ENCODE assay signal across 8 cellular contexts in genomic region chr6:170290306-170291128, GRCh38. TPM values are rescaled to one million over a fixed set of nuclear protein-coding genes. Genes with fewer than 3 reads are reported as not detected.
DNase-seq lines count a peak whose midpoint lies in the region; ATAC-seq, FAIRE-seq and TF ChIP-seq lines count a peak whose summit lies in the region.

DLL1 (minus strand) TSS chr6:170291078; CDS start chr6:170290139, 939 bp downstream.

- CTCF ChIA-PET in mammary epithelial cell (lab: Charles Lee; ENCODE audit: low non-redundant PET): interaction anchor here (0.6 to 1.1 kb wide), 4 partner anchors 12 to 1333 kb away, joined by 3 to 21 read pairs (median 13); no protein-coding TSS in a partner anchor

- TF ChIP-seq CTCF in RWPE2 (IDR thresholded peaks at IDR 0.05; ENCODE audit: poor library complexity, severe bottlenecking) (no peak), mammary epithelial cell (conservative IDR thresholded peaks at IDR 0.05 in 1 of 2, IDR thresholded peaks at IDR 0.05 in 1 of 2; ENCODE audit: extremely low read depth in 1 of 2, insufficient read depth in 1 of 2, low read depth in 1 of 2, low read length in 2 of 2) (no peak)

- H3K9me3 ChIP-seq in RWPE2 (ENCODE audit: severe bottlenecking): no peaks in the 10 kb centered on the region
- no peaks in the 10 kb centered on the region for H3K9me3 ChIP-seq in mammary epithelial cell (replicated peaks; ENCODE audit: insufficient read depth, low read length)

- TSS peak; percentile 77 for BruUV-seq in mammary epithelial cell (replicated peaks; lab: Mats Ljungman, UMichigan)

- peak within 1 kb of the TSS; percentile 96 for H3K4me2 ChIP-seq in mammary epithelial cell (ENCODE audit: insufficient read depth, low read depth, low read length)

- H3K27ac ChIP-seq in RWPE2 (ENCODE audit: poor library complexity, severe bottlenecking): peak within 1 kb of the TSS; percentile 25
- peak within 1 kb of the TSS; percentile 57 for H3K27ac ChIP-seq in mammary epithelial cell (ENCODE audit: insufficient read depth, low read depth, low read length)

- peak; percentile 38 for DNase-seq in Caki2 (ENCODE audit: low read depth)
- peak; percentile 24 for DNase-seq in HT1080 (ENCODE audit: low read depth)
- no peak for DNase-seq in RWPE2 (ENCODE audit: low spot score)
- DNase-seq in mammary epithelial cell: peak; percentile 72
- peak; percentile 42 to 59 (median 50) for DNase-seq in immature natural killer cell
- no peak for DNase-seq in skeletal muscle cell (ENCODE audit: low read depth)
- no peak for DNase-seq in SKM-1 treated with dmso at 0.1 percent for 144 hours (lab: John Stamatoyannopoulos, UW; ENCODE audit: unreplicated experiment)
- DNase-seq in GM12891 (ENCODE audit: insufficient read length, low spot score): no peak

- H2AFZ ChIP-seq in mammary epithelial cell (ENCODE audit: low read depth, low read length): peak within 1 kb of the TSS; percentile 80

- intact Hi-C loops in mammary epithelial cell (cut with micrococcal nuclease): loop anchor here (2.0 to 5.0 kb wide), 4 partner anchors 63 to 1393 kb away; no protein-coding TSS in a partner anchor

- no peaks in the 10 kb centered on the region for H3K9me3 Mint-ChIP-seq in immature natural killer cell

- WGBS in mammary epithelial cell (ENCODE audit: low coverage, missing lambda C conversion rate): 1% methylated on average over 40 of the region's 81 CpGs

- peak within 1 kb of the TSS in 3 of 6 donors; percentile 45 to 85 (median 65) for H3K27ac Mint-ChIP-seq in immature natural killer cell

- peak; percentile 53 for ATAC-seq in RWPE2 (ENCODE audit: low read depth)

- H3K36me3 Mint-ChIP-seq in immature natural killer cell: peaks cover 0 to 17% (median 4%) of the 10 kb centered on the region in 3 donors

- H3K4me1 Mint-ChIP-seq in immature natural killer cell: peaks cover 43 to 68% of the 10 kb centered on the region in 2 donors

- no peaks in the 10 kb centered on the region for H4K20me1 ChIP-seq in mammary epithelial cell (ENCODE audit: insufficient read depth, low read length)

- H3K4me3 Mint-ChIP-seq in immature natural killer cell: peak within 1 kb of the TSS; percentile 91 to 95 (median 92)

- H3K27me3 ChIP-seq in RWPE2 (ENCODE audit: insufficient read depth, poor library complexity, severe bottlenecking): peaks cover 6% of the 10 kb centered on the region
- H3K27me3 ChIP-seq in mammary epithelial cell (ENCODE audit: insufficient read depth, low read length): no peaks in the 10 kb centered on the region

- peak within 1 kb of the TSS; percentile 64 for H3K9ac ChIP-seq in mammary epithelial cell (ENCODE audit: insufficient read depth, low read length)

- no peak for FAIRE-seq in GM12891 (lab: Jason Lieb, UNC)

- in situ Hi-C loops in Caki2 (cut with HindIII; ENCODE audit: low pct_unique_long_range_greater_than_20kb, low sequenced_read_pairs): no loop called here
- in situ Hi-C loops in mammary epithelial cell (cut with MboI; ENCODE audit: low sequenced_read_pairs in 2 of 2): loop anchor here in 1 of 2 donors (10.0 to 25.0 kb wide), 3 partner anchors 224 to 453 kb away; no protein-coding TSS in a partner anchor

- peaks cover 36% of the 10 kb centered on the region for H3K79me2 ChIP-seq in mammary epithelial cell (ENCODE audit: insufficient read depth, low read length)

- peaks cover 17 to 46% (median 44%) of the 10 kb centered on the region in 3 donors for H3K27me3 Mint-ChIP-seq in immature natural killer cell (ENCODE audit: low read depth in 3 of 3)

- peak within 1 kb of the TSS; percentile 45 for H3K4me3 ChIP-seq in RWPE2 (ENCODE audit: severe bottlenecking)
- H3K4me3 ChIP-seq in mammary epithelial cell (replicated peaks in 1 of 3; ENCODE audit: insufficient read depth in 1 of 3, low read depth in 2 of 3, low read length in 3 of 3): peak within 1 kb of the TSS; percentile 61 to 87 (median 86)
- H3K4me3 ChIP-seq in skeletal muscle cell (ENCODE audit: low read depth, low read length): peak within 1 kb of the TSS; percentile 65

- H3K4me1 ChIP-seq in RWPE2 (ENCODE audit: insufficient read depth, poor library complexity, severe bottlenecking) (peaks cover 4% of the 10 kb centered on the region), mammary epithelial cell (ENCODE audit: insufficient read depth, low read length) (peaks cover 30% of the 10 kb centered on the region)

- dilution Hi-C loops in mammary epithelial cell (cut with HindIII; ENCODE audit: low sequenced_read_pairs): no loop called here

- peaks cover 26% of the 10 kb centered on the region for H3K36me3 ChIP-seq in RWPE2 (ENCODE audit: low read depth)
- peaks cover 8% of the 10 kb centered on the region for H3K36me3 ChIP-seq in mammary epithelial cell (ENCODE audit: insufficient read depth, low read length)

- TF ChIP-seq POLR2A in GM12891 (IDR thresholded peaks at IDR 0.05; ENCODE audit: low read depth, low read length): no peak

TF ChIP-seq in GM12891, 5 proteins besides CTCF, POLR2A, EP300 and RAD21:
- no peak for TF ChIP-seq TAF1 (IDR thresholded peaks at IDR 0.05; ENCODE audit: low read depth, low read length)
- TF ChIP-seq POLR2AphosphoS5 (IDR thresholded peaks at IDR 0.05; ENCODE audit: low read depth, low read length): no peak
- TF ChIP-seq POU2F2 (IDR thresholded peaks at IDR 0.05; ENCODE audit: low read depth, low read length): no peak
- no peak for TF ChIP-seq PAX5 (IDR thresholded peaks at IDR 0.05; ENCODE audit: insufficient read depth, low read length, severe bottlenecking)
- TF ChIP-seq SPI1 (IDR thresholded peaks at IDR 0.05; ENCODE audit: low read depth, low read length): no peak
TF ChIP-seq in GM12891: peak in this region for 0.

RNA-seq across cellular contexts. Expression of gene DLL1, which starts in this region (rescaled TPM):
- total RNA-seq in Caki2 (2014; rRNA removed; shearing (Covaris generic); ENCODE audit: low replicate concordance): 0.49 and 1.1 TPM in 2 replicates
- total RNA-seq in HT1080 (2014; rRNA removed; shearing (Covaris generic)): 1.3 and 1.4 TPM in 2 replicates
- polyA plus RNA-seq in HT1080 (2015; cell fraction: cytosol; rRNA removed): 0.63 and 1.1 TPM in 2 replicates
- polyA plus RNA-seq in HT1080 (2015; cell fraction: nucleus; rRNA removed): 3.9 and 4.0 TPM in 2 replicates
- total RNA-seq in mammary epithelial cell: 10 to 100 TPM; 27.5 to 45.8 TPM
- 10.9 TPM for polyA plus RNA-seq in mammary epithelial cell
- polyA minus RNA-seq in mammary epithelial cell: 8.7 TPM
- 1 to 10 TPM in 2 of 3 donors, under 1 TPM in 1; 0.09 to 7.0 (median 2.8) TPM for polyA plus RNA-seq in immature natural killer cell
- 0.37 TPM for polyA plus RNA-seq in GM12891 (2012; ENCODE audit: low read depth, missing spikeins)

Comparison
In these comparisons a context has a peak if more than half of its experiments do, and no peak if none do; other contexts are left out.
1. RNA of gene DLL1 (total RNA-seq): 27.5 to 45.8 TPM in mammary epithelial cell; 1.3 to 1.4 TPM in HT1080 and 0.49 to 1.1 TPM in Caki2; every median in the first group is over 10 times any median in the second.
2. DNase-seq: peak in Caki2 (single experiment), HT1080 (single experiment), mammary epithelial cell (single experiment) and immature natural killer cell (3 of 3); none in RWPE2 (single experiment), skeletal muscle cell (single experiment), SKM-1 treated with dmso at 0.1 percent for 144 hours (single experiment) and GM12891 (single experiment).
3. Peak in every context shown above with its lines, with median percentiles within 50 percentile points of each other: H3K4me3 ChIP-seq.